Comparison of ENCODE assay signal across 2 cellular contexts in the genomic region with DNA sequence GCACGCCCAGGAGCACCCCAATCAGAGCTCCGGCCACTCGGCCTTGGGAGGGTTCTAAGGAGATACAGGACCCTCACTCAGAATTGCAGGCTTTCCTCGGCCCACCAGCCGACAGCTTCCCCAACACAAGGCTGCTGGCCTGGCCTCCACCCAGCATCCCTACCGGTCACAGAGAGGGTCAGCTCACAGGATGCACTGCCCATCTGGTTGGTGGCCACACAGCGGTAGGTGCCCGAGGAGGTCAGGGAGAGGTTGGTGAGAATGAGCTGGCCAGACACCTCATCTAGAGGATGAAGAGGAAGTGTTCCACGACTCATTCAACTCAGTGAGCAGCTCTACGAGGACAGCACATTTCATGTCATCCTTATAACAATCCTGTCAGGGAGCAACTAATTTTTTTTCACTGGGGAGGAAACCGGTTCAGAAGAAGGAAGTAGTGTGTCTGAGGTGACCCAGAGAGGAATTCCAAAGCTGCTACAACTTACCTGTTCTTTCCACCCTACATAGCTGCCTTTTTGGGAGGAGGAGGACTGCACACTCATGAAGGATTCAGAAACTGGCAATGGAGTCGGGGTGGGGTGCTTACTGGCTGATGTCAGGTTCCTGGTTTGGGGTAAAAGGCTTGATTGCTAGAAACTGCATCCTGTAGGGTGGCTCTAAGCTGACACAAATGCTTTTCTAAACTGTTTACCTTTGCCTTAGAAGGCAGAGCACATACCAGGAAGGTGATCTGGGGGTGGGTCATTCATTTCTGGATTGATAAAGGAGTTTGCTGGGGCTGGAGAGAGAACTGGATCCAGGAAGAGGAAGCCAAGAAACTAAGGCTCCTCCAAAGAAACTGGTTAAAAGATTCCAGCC.
TF ChIP-seq lines count a peak whose summit lies in the region.

No MANE protein-coding gene starts in this region.

TF ChIP-seq in GM23338, 12 proteins besides CTCF, POLR2A, EP300 and RAD21:
- peak; percentile 54 for TF ChIP-seq EZH2 (IDR thresholded peaks at IDR 0.05; ENCODE audit: low read depth, unreplicated experiment)
- no peak for TF ChIP-seq CREB1 (CRISPR knock-in tag; IDR thresholded peaks at IDR 0.05; ENCODE audit: low read depth)

TF ChIP-seq in SK-N-SH, 30 proteins besides CTCF, POLR2A, EP300 and RAD21:
- TF ChIP-seq JUND (IDR thresholded peaks at IDR 0.05) = no peak
- TF ChIP-seq, protein P1, sequence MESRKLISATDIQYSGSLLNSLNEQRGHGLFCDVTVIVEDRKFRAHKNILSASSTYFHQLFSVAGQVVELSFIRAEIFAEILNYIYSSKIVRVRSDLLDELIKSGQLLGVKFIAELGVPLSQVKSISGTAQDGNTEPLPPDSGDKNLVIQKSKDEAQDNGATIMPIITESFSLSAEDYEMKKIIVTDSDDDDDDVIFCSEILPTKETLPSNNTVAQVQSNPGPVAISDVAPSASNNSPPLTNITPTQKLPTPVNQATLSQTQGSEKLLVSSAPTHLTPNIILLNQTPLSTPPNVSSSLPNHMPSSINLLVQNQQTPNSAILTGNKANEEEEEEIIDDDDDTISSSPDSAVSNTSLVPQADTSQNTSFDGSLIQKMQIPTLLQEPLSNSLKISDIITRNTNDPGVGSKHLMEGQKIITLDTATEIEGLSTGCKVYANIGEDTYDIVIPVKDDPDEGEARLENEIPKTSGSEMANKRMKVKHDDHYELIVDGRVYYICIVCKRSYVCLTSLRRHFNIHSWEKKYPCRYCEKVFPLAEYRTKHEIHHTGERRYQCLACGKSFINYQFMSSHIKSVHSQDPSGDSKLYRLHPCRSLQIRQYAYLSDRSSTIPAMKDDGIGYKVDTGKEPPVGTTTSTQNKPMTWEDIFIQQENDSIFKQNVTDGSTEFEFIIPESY (IDR thresholded peaks at IDR 0.05; ENCODE audit: borderline replicate concordance, low read depth) = no peak
- no peak for TF ChIP-seq NRF1 (IDR thresholded peaks at IDR 0.05; ENCODE audit: low read depth, low read length)
- no peak for TF ChIP-seq GATA2 (CRISPR knock-in tag; IDR thresholded peaks at IDR 0.05)
- no peak for TF ChIP-seq RCOR1 (IDR thresholded peaks at IDR 0.05; ENCODE audit: low read length)
- no peak for TF ChIP-seq RFX5 (IDR thresholded peaks at IDR 0.05; ENCODE audit: low read length)
- TF ChIP-seq SIN3A (IDR thresholded peaks at IDR 0.05; ENCODE audit: borderline replicate concordance, low read depth, low read length) = no peak
- no peak for TF ChIP-seq SMC3 (IDR thresholded peaks at IDR 0.05; ENCODE audit: low read depth, low read length)
- no peak for TF ChIP-seq MEF2A (IDR thresholded peaks at IDR 0.05; ENCODE audit: borderline replicate concordance, low read depth)
- no peak for TF ChIP-seq TCF12 (IDR thresholded peaks at IDR 0.05)
- no peak for TF ChIP-seq TAF1 (IDR thresholded peaks at IDR 0.05; ENCODE audit: borderline replicate concordance, low read depth, low read length)
